In the genomic region with DNA sequence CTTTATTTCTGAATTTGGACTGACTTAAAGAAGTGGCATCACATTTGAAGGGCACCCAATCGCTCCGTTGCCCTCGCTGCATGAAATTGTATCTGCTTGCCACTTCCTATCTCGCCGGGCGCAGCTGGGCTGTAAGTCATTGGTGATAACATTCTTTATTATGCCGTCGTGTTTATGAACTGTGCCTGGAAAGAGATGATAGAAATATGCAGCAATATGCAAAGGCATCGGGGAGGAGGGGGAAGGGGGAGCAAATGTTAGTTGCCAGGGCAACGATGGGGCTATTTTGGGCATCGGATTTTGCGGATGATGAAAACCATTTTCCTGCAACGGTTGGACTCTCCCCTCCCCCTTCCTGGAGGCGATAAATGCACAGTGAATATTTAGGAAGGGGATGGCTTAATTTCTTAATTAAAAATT, we compare ENCODE assay signal across 8 cellular contexts.
DNase-seq lines count a peak whose midpoint lies in the region; ATAC-seq lines count a peak whose summit lies in the region.

No MANE protein-coding gene starts in this region.

- POLR2A ChIA-PET in activated CD4-positive, alpha-beta T cell treated with anti-CD3 and anti-CD28 coated beads for 36 hours (lab: Charles Lee) = interaction anchor here (0.6 kb wide), 1 partner anchor 159 kb away, joined by 3 read pairs; no protein-coding TSS in a partner anchor

- CTCF ChIA-PET in activated CD4-positive, alpha-beta T cell treated with anti-CD3 and anti-CD28 coated beads for 36 hours (lab: Charles Lee) = no interaction called here

- peaks cover 8% of the 10 kb centered on the region for H3K4me1 Mint-ChIP-seq in activated CD4-positive, alpha-beta T cell treated with anti-CD3 and anti-CD28 coated beads for 36 hours
- peaks cover 10% of the 10 kb centered on the region for H3K4me1 Mint-ChIP-seq in activated naive CD8-positive, alpha-beta T cell (ENCODE audit: low read depth)

- H3K4me3 ChIP-seq in iPS-20b (ENCODE audit: low read length) = peak overlapping the region; percentile 62

- H3K27me3 ChIP-seq in iPS-20b (ENCODE audit: insufficient read depth, low read length) = peaks cover 43% of the 10 kb centered on the region

- intact Hi-C loops in activated CD4-positive, alpha-beta T cell treated with anti-CD3 and anti-CD28 coated beads for 36 hours (cut with DNase I, micrococcal nuclease) = no loop called here

- H3K4me1 ChIP-seq in iPS-20b (ENCODE audit: insufficient read depth, low read length) = peaks cover 16% of the 10 kb centered on the region; the same call in 1 of the 2 replicates

- peak; percentile 24 for DNase-seq in activated CD4-positive, alpha-beta T cell treated with anti-CD3 and anti-CD28 coated beads for 36 hours
- DNase-seq in activated CD4-positive, alpha-beta T cell treated with anti-CD3 and anti-CD28 coated beads, Interleukin-2, amount 50 U/mL, for 4 hours = no peak
- DNase-seq in NCI-H2196 treated with DMSO at 0.1 percent for 48 hours (lab: John Stamatoyannopoulos, UW; ENCODE audit: unreplicated experiment) (no peak), GM19238 (ENCODE audit: insufficient read length, low spot score) (no peak)

- no peak overlapping the region for H3K27ac Mint-ChIP-seq in activated CD4-positive, alpha-beta T cell treated with anti-CD3 and anti-CD28 coated beads for 36 hours
- H3K27ac Mint-ChIP-seq in activated naive CD8-positive, alpha-beta T cell = no peak overlapping the region

- no peaks in the 10 kb centered on the region for H3K9me3 Mint-ChIP-seq in activated CD4-positive, alpha-beta T cell treated with anti-CD3 and anti-CD28 coated beads for 36 hours (ENCODE audit: low read depth)
- H3K9me3 Mint-ChIP-seq in activated naive CD8-positive, alpha-beta T cell (ENCODE audit: low read depth) = no peaks in the 10 kb centered on the region

- ATAC-seq in activated CD4-positive, alpha-beta T cell treated with anti-CD3 and anti-CD28 coated beads for 36 hours = peak; percentile 47
- ATAC-seq in HG03460 (IDR thresholded peaks at IDR 0.05; ENCODE audit: unreplicated experiment) = no peak

- peaks cover 16% of the 10 kb centered on the region for H3K27me3 Mint-ChIP-seq in activated CD4-positive, alpha-beta T cell treated with anti-CD3 and anti-CD28 coated beads for 36 hours
- no peaks in the 10 kb centered on the region for H3K27me3 Mint-ChIP-seq in activated naive CD8-positive, alpha-beta T cell

- H3K36me3 ChIP-seq in iPS-20b (ENCODE audit: insufficient read depth, low read depth, low read length) = no peaks in the 10 kb centered on the region

- no peaks in the 10 kb centered on the region for H3K36me3 Mint-ChIP-seq in activated CD4-positive, alpha-beta T cell treated with anti-CD3 and anti-CD28 coated beads for 36 hours (ENCODE audit: low read depth)
- H3K36me3 Mint-ChIP-seq in activated naive CD8-positive, alpha-beta T cell = no peaks in the 10 kb centered on the region

- H3K9ac ChIP-seq in iPS-20b (ENCODE audit: low read depth, low read length) = no peak overlapping the region; the same call in 1 of the 2 replicates

- no peaks in the 10 kb centered on the region for H3K9me3 ChIP-seq in iPS-20b (ENCODE audit: insufficient read depth, low read depth, low read length)

- H3K4me3 Mint-ChIP-seq in activated CD4-positive, alpha-beta T cell treated with anti-CD3 and anti-CD28 coated beads for 36 hours = peak overlapping the region; percentile 54
- H3K4me3 Mint-ChIP-seq in activated naive CD8-positive, alpha-beta T cell = peak overlapping the region; percentile 69

- H3K27ac ChIP-seq in iPS-20b (ENCODE audit: low read length) (no peak overlapping the region), temporal lobe (ENCODE audit: low read depth, low read length) (peak overlapping the region; percentile 61)
